ENCODE assay signal across 1 cellular context in the genomic region with DNA sequence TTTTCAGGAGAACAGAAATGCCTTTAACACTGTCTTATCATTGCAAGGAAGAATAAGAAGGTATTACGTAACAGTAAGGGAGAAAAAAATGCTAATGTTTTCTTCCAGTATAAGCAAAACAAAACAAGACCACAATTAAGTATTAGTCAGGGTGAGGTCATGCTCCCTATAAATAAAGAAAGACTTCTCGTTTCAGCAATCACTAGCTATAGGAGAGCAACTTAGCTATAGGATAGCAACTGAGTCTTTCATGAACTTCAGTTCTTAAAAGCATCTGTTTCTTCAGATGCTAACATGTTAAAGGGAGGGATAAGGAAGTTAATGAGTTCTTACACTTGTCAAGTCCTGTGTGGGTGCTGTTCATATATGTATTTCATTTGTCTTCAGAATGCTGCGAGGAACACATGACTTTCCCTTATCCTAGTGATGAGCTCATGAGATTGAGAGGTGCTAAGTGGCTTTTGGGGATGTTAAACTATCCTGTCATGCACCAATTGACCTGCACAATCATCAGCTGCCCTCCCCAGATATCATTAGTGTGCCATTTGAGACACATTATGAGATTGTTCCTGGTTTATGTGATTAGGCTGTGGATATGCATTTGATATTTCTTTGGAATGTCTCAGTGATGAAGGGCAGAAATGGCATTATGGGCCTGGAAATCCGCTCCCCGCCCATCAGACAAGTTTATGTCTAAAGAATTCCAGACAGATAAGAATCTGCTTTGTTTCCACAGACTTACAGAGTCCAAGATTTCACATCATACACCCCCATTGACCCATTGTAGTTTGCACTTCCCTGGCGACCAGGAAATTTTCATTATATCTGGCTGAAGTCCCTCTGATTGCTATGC.
TF ChIP-seq lines count a peak whose summit lies in the region.

No MANE protein-coding gene starts in this region.

TF ChIP-seq in GM23338, 12 proteins besides CTCF, POLR2A, EP300 and RAD21 (continued from another document):
- TF ChIP-seq, protein P1, sequence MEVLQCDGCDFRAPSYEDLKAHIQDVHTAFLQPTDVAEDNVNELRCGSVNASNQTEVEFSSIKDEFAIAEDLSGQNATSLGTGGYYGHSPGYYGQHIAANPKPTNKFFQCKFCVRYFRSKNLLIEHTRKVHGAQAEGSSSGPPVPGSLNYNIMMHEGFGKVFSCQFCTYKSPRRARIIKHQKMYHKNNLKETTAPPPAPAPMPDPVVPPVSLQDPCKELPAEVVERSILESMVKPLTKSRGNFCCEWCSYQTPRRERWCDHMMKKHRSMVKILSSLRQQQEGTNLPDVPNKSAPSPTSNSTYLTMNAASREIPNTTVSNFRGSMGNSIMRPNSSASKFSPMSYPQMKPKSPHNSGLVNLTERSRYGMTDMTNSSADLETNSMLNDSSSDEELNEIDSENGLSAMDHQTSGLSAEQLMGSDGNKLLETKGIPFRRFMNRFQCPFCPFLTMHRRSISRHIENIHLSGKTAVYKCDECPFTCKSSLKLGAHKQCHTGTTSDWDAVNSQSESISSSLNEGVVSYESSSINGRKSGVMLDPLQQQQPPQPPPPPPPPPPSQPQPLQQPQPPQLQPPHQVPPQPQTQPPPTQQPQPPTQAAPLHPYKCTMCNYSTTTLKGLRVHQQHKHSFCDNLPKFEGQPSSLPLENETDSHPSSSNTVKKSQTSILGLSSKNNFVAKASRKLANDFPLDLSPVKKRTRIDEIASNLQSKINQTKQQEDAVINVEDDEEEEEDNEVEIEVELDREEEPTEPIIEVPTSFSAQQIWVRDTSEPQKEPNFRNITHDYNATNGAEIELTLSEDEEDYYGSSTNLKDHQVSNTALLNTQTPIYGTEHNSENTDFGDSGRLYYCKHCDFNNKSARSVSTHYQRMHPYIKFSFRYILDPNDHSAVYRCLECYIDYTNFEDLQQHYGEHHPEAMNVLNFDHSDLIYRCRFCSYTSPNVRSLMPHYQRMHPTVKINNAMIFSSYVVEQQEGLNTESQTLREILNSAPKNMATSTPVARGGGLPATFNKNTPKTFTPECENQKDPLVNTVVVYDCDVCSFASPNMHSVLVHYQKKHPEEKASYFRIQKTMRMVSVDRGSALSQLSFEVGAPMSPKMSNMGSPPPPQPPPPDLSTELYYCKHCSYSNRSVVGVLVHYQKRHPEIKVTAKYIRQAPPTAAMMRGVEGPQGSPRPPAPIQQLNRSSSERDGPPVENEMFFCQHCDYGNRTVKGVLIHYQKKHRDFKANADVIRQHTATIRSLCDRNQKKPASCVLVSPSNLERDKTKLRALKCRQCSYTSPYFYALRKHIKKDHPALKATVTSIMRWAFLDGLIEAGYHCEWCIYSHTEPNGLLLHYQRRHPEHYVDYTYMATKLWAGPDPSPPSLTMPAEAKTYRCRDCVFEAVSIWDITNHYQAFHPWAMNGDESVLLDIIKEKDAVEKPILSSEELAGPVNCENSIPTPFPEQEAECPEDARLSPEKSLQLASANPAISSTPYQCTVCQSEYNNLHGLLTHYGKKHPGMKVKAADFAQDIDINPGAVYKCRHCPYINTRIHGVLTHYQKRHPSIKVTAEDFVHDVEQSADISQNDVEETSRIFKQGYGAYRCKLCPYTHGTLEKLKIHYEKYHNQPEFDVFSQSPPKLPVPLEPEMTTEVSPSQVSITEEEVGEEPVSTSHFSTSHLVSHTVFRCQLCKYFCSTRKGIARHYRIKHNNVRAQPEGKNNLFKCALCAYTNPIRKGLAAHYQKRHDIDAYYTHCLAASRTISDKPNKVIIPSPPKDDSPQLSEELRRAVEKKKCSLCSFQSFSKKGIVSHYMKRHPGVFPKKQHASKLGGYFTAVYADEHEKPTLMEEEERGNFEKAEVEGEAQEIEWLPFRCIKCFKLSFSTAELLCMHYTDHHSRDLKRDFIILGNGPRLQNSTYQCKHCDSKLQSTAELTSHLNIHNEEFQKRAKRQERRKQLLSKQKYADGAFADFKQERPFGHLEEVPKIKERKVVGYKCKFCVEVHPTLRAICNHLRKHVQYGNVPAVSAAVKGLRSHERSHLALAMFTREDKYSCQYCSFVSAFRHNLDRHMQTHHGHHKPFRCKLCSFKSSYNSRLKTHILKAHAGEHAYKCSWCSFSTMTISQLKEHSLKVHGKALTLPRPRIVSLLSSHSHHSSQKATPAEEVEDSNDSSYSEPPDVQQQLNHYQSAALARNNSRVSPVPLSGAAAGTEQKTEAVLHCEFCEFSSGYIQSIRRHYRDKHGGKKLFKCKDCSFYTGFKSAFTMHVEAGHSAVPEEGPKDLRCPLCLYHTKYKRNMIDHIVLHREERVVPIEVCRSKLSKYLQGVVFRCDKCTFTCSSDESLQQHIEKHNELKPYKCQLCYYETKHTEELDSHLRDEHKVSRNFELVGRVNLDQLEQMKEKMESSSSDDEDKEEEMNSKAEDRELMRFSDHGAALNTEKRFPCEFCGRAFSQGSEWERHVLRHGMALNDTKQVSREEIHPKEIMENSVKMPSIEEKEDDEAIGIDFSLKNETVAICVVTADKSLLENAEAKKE (CRISPR knock-in tag; IDR thresholded peaks at IDR 0.05) = no peak
- TF ChIP-seq, protein P2, sequence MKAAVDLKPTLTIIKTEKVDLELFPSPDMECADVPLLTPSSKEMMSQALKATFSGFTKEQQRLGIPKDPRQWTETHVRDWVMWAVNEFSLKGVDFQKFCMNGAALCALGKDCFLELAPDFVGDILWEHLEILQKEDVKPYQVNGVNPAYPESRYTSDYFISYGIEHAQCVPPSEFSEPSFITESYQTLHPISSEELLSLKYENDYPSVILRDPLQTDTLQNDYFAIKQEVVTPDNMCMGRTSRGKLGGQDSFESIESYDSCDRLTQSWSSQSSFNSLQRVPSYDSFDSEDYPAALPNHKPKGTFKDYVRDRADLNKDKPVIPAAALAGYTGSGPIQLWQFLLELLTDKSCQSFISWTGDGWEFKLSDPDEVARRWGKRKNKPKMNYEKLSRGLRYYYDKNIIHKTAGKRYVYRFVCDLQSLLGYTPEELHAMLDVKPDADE (IDR thresholded peaks at IDR 0.05) = no peak
- TF ChIP-seq POLR2AphosphoS5 (IDR thresholded peaks at IDR 0.05; ENCODE audit: low read depth) = no peak
